2 cellular contexts compared by ENCODE assay signal in genomic region chr6:156794963-156795362, GRCh38.
TF ChIP-seq lines count a peak whose summit lies in the region.

No MANE protein-coding gene starts in this region.

TF ChIP-seq in SK-N-SH treated with all-trans-retinoic acid at 6 μM for 48 hours, 23 proteins besides CTCF, POLR2A, EP300 and RAD21 (continued from another document):
- TF ChIP-seq, protein P1, sequence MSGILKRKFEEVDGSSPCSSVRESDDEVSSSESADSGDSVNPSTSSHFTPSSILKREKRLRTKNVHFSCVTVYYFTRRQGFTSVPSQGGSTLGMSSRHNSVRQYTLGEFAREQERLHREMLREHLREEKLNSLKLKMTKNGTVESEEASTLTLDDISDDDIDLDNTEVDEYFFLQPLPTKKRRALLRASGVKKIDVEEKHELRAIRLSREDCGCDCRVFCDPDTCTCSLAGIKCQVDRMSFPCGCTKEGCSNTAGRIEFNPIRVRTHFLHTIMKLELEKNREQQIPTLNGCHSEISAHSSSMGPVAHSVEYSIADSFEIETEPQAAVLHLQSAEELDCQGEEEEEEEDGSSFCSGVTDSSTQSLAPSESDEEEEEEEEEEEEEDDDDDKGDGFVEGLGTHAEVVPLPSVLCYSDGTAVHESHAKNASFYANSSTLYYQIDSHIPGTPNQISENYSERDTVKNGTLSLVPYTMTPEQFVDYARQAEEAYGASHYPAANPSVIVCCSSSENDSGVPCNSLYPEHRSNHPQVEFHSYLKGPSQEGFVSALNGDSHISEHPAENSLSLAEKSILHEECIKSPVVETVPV (CRISPR knock-in tag; IDR thresholded peaks at IDR 0.05), result no peak
- TF ChIP-seq, protein P2, sequence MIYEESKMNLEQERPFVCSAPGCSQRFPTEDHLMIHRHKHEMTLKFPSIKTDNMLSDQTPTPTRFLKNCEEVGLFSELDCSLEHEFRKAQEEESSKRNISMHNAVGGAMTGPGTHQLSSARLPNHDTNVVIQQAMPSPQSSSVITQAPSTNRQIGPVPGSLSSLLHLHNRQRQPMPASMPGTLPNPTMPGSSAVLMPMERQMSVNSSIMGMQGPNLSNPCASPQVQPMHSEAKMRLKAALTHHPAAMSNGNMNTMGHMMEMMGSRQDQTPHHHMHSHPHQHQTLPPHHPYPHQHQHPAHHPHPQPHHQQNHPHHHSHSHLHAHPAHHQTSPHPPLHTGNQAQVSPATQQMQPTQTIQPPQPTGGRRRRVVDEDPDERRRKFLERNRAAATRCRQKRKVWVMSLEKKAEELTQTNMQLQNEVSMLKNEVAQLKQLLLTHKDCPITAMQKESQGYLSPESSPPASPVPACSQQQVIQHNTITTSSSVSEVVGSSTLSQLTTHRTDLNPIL (CRISPR knock-in tag; IDR thresholded peaks at IDR 0.05; ENCODE audit: low read depth), result no peak
- no peak for TF ChIP-seq ZFP30 (CRISPR knock-in tag; IDR thresholded peaks at IDR 0.05)
- no peak for TF ChIP-seq ISL1 (CRISPR knock-in tag; IDR thresholded peaks at IDR 0.05)
- TF ChIP-seq RARB (CRISPR knock-in tag; IDR thresholded peaks at IDR 0.05), result no peak
- TF ChIP-seq GLIS3 (CRISPR knock-in tag; IDR thresholded peaks at IDR 0.05), result no peak
- TF ChIP-seq ZC3H10 (CRISPR knock-in tag; IDR thresholded peaks at IDR 0.05), result no peak
- no peak for TF ChIP-seq CSDC2 (CRISPR knock-in tag; IDR thresholded peaks at IDR 0.05)
- TF ChIP-seq, protein P3, sequence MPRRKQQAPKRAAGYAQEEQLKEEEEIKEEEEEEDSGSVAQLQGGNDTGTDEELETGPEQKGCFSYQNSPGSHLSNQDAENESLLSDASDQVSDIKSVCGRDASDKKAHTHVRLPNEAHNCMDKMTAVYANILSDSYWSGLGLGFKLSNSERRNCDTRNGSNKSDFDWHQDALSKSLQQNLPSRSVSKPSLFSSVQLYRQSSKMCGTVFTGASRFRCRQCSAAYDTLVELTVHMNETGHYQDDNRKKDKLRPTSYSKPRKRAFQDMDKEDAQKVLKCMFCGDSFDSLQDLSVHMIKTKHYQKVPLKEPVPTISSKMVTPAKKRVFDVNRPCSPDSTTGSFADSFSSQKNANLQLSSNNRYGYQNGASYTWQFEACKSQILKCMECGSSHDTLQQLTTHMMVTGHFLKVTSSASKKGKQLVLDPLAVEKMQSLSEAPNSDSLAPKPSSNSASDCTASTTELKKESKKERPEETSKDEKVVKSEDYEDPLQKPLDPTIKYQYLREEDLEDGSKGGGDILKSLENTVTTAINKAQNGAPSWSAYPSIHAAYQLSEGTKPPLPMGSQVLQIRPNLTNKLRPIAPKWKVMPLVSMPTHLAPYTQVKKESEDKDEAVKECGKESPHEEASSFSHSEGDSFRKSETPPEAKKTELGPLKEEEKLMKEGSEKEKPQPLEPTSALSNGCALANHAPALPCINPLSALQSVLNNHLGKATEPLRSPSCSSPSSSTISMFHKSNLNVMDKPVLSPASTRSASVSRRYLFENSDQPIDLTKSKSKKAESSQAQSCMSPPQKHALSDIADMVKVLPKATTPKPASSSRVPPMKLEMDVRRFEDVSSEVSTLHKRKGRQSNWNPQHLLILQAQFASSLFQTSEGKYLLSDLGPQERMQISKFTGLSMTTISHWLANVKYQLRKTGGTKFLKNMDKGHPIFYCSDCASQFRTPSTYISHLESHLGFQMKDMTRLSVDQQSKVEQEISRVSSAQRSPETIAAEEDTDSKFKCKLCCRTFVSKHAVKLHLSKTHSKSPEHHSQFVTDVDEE (CRISPR knock-in tag; IDR thresholded peaks at IDR 0.05), result no peak
- no peak for TF ChIP-seq ARNTL (CRISPR knock-in tag; IDR thresholded peaks at IDR 0.05; ENCODE audit: borderline replicate concordance, low read depth)
- no peak for TF ChIP-seq TCF4 (CRISPR knock-in tag; IDR thresholded peaks at IDR 0.05; ENCODE audit: borderline replicate concordance)
- TF ChIP-seq ZFP3 (CRISPR knock-in tag; IDR thresholded peaks at IDR 0.05), result no peak

TF ChIP-seq in SK-N-SH, 30 proteins besides CTCF, POLR2A, EP300 and RAD21 (continued from another document):
- TF ChIP-seq, protein P4, sequence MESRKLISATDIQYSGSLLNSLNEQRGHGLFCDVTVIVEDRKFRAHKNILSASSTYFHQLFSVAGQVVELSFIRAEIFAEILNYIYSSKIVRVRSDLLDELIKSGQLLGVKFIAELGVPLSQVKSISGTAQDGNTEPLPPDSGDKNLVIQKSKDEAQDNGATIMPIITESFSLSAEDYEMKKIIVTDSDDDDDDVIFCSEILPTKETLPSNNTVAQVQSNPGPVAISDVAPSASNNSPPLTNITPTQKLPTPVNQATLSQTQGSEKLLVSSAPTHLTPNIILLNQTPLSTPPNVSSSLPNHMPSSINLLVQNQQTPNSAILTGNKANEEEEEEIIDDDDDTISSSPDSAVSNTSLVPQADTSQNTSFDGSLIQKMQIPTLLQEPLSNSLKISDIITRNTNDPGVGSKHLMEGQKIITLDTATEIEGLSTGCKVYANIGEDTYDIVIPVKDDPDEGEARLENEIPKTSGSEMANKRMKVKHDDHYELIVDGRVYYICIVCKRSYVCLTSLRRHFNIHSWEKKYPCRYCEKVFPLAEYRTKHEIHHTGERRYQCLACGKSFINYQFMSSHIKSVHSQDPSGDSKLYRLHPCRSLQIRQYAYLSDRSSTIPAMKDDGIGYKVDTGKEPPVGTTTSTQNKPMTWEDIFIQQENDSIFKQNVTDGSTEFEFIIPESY (IDR thresholded peaks at IDR 0.05; ENCODE audit: borderline replicate concordance, low read depth), result no peak
- no peak for TF ChIP-seq TAF1 (IDR thresholded peaks at IDR 0.05; ENCODE audit: borderline replicate concordance, low read depth, low read length)
- no peak for TF ChIP-seq RCOR1 (IDR thresholded peaks at IDR 0.05; ENCODE audit: low read length)
- no peak for TF ChIP-seq FOSL2 (IDR thresholded peaks at IDR 0.05; ENCODE audit: borderline replicate concordance, low read depth)
- no peak for TF ChIP-seq MEF2A (IDR thresholded peaks at IDR 0.05; ENCODE audit: borderline replicate concordance, low read depth)
- no peak for TF ChIP-seq USF2 (IDR thresholded peaks at IDR 0.05; ENCODE audit: borderline replicate concordance, low read depth, low read length)
- TF ChIP-seq, protein P5, sequence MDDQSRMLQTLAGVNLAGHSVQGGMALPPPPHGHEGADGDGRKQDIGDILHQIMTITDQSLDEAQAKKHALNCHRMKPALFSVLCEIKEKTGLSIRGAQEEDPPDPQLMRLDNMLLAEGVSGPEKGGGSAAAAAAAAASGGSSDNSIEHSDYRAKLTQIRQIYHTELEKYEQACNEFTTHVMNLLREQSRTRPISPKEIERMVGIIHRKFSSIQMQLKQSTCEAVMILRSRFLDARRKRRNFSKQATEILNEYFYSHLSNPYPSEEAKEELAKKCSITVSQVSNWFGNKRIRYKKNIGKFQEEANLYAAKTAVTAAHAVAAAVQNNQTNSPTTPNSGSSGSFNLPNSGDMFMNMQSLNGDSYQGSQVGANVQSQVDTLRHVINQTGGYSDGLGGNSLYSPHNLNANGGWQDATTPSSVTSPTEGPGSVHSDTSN (IDR thresholded peaks at IDR 0.05), result no peak
- TF ChIP-seq, protein P6, sequence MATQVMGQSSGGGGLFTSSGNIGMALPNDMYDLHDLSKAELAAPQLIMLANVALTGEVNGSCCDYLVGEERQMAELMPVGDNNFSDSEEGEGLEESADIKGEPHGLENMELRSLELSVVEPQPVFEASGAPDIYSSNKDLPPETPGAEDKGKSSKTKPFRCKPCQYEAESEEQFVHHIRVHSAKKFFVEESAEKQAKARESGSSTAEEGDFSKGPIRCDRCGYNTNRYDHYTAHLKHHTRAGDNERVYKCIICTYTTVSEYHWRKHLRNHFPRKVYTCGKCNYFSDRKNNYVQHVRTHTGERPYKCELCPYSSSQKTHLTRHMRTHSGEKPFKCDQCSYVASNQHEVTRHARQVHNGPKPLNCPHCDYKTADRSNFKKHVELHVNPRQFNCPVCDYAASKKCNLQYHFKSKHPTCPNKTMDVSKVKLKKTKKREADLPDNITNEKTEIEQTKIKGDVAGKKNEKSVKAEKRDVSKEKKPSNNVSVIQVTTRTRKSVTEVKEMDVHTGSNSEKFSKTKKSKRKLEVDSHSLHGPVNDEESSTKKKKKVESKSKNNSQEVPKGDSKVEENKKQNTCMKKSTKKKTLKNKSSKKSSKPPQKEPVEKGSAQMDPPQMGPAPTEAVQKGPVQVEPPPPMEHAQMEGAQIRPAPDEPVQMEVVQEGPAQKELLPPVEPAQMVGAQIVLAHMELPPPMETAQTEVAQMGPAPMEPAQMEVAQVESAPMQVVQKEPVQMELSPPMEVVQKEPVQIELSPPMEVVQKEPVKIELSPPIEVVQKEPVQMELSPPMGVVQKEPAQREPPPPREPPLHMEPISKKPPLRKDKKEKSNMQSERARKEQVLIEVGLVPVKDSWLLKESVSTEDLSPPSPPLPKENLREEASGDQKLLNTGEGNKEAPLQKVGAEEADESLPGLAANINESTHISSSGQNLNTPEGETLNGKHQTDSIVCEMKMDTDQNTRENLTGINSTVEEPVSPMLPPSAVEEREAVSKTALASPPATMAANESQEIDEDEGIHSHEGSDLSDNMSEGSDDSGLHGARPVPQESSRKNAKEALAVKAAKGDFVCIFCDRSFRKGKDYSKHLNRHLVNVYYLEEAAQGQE (IDR thresholded peaks at IDR 0.05; ENCODE audit: low read depth, low read length), result no peak
- TF ChIP-seq GATA2 (CRISPR knock-in tag; IDR thresholded peaks at IDR 0.05), result no peak
- TF ChIP-seq MAX (IDR thresholded peaks at IDR 0.05; ENCODE audit: low read depth), result no peak
- no peak for TF ChIP-seq FOXM1 (IDR thresholded peaks at IDR 0.05; ENCODE audit: low read depth)
